ENCODE assay signal across 8 cellular contexts in the genomic region with DNA sequence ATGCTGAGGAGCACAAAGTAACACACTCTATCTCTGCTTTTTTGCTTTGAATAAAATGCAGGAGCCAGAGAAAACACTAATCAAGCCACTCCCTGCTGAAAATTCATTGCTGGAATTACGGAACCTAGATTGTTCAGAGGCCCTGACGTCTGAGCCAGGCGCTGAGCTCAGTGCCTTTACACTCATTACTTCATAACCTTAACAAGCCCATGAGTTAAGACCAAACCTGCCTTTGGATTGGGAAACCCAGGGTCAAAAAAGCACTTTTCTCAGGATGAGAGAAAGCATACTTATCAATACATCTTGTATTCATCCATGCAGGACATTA. TPM values are rescaled to one million over a fixed set of nuclear protein-coding genes. Genes with fewer than 3 reads are reported as not detected.
DNase-seq lines count a peak whose midpoint lies in the region; ATAC-seq and TF ChIP-seq lines count a peak whose summit lies in the region.

No MANE protein-coding gene starts in this region.

- H3K9me3 Mint-ChIP-seq in CD8-positive, alpha-beta memory T cell, result no peaks in the 10 kb centered on the region
- no peaks in the 10 kb centered on the region for H3K9me3 Mint-ChIP-seq in activated naive CD8-positive, alpha-beta T cell treated with anti-CD3 and anti-CD28 coated beads, Interleukin-2, amount 50 U/mL, for 24 hours

- peaks cover 0 to 2% of the 10 kb centered on the region in 2 donors for H3K27me3 Mint-ChIP-seq in CD8-positive, alpha-beta memory T cell
- H3K27me3 Mint-ChIP-seq in activated naive CD8-positive, alpha-beta T cell treated with anti-CD3 and anti-CD28 coated beads, Interleukin-2, amount 50 U/mL, for 24 hours, result peaks cover 2% of the 10 kb centered on the region

- no peak for TF ChIP-seq POLR2A in spleen (IDR thresholded peaks at IDR 0.05)

- WGBS in spleen, 5 donors, result 5 to 14% (median 8%) methylated on average over 3 of the region's 3 CpGs

- H3K4me3 ChIP-seq in CD8-positive, alpha-beta memory T cell (ENCODE audit: low read length), result peak overlapping the region; percentile 99
- H3K4me3 ChIP-seq in iPS-11a (ENCODE audit: low read depth, low read length) (peak overlapping the region; percentile 89), spleen (peak overlapping the region; percentile 52 to 81 (median 64))

- CTCF ChIA-PET in CD8-positive, alpha-beta memory T cell (lab: Charles Lee), result interaction anchor here (0.8 to 1.3 kb wide), 3 partner anchors 25 to 230 kb away, joined by 3 read pairs; no protein-coding TSS in a partner anchor

- intact Hi-C loops in spleen (cut with DNase I; ENCODE audit: low total_unique reads), result loop anchor here (5.0 kb wide), 1 partner anchor 85 kb away; a partner anchor contains a TSS

- H3K4me1 ChIP-seq in CD8-positive, alpha-beta memory T cell (ENCODE audit: insufficient read depth, low read length), result peaks cover 20% of the 10 kb centered on the region
- H3K4me1 ChIP-seq in spleen, result peaks cover 10 to 64% (median 40%) of the 10 kb centered on the region in 6 donors

- peaks cover 27 to 46% (median 39%) of the 10 kb centered on the region in 3 donors for H3K4me1 Mint-ChIP-seq in CD8-positive, alpha-beta memory T cell
- peaks cover 43% of the 10 kb centered on the region for H3K4me1 Mint-ChIP-seq in activated naive CD8-positive, alpha-beta T cell treated with anti-CD3 and anti-CD28 coated beads, Interleukin-2, amount 50 U/mL, for 24 hours

- H3K9me3 ChIP-seq in CD8-positive, alpha-beta memory T cell (ENCODE audit: low read length), result no peaks in the 10 kb centered on the region
- H3K9me3 ChIP-seq in spleen, result no peaks in the 10 kb centered on the region

- TF ChIP-seq CTCF in spleen (IDR thresholded peaks at IDR 0.05 in 8 of 11, conservative IDR thresholded peaks at IDR 0.05 in 3 of 11), result no peak

- H3K27me3 ChIP-seq in CD8-positive, alpha-beta memory T cell (ENCODE audit: insufficient read depth, low read length, poor library complexity, severe bottlenecking), result no peaks in the 10 kb centered on the region
- H3K27me3 ChIP-seq in spleen (replicated peaks in 1 of 7), result no peaks in the 10 kb centered on the region

- no peak for DNase-seq in CD8-positive, alpha-beta memory T cell
- DNase-seq in activated naive CD8-positive, alpha-beta T cell treated with anti-CD3 and anti-CD28 coated beads, Interleukin-2, amount 50 U/mL, for 24 hours, result no peak
- DNase-seq in spleen, result no peak
- DNase-seq in mucosa of gallbladder (ENCODE audit: low spot score), result no peak
- DNase-seq in SIG-M5 (lab: John Stamatoyannopoulos, UW), result no peak

- no peaks in the 10 kb centered on the region for H3K36me3 ChIP-seq in CD8-positive, alpha-beta memory T cell (ENCODE audit: insufficient read depth, low read length)
- no peaks in the 10 kb centered on the region for H3K36me3 ChIP-seq in spleen

- POLR2A ChIA-PET in CD8-positive, alpha-beta memory T cell (lab: Charles Lee), result interaction anchor here (1.0 to 2.1 kb wide), 7 partner anchors 84 to 632 kb away, joined by 3 to 13 read pairs (median 8); a partner anchor contains a TSS

- H3K27ac ChIP-seq in CD8-positive, alpha-beta memory T cell (ENCODE audit: low read depth, low read length), result peak overlapping the region; percentile 97
- peak overlapping the region; percentile 95 to 98 (median 97) for H3K27ac ChIP-seq in spleen

- H3K4me3 Mint-ChIP-seq in CD8-positive, alpha-beta memory T cell, result peak overlapping the region; percentile 93 to 100 (median 99)
- peak overlapping the region; percentile 88 for H3K4me3 Mint-ChIP-seq in activated naive CD8-positive, alpha-beta T cell treated with anti-CD3 and anti-CD28 coated beads, Interleukin-2, amount 50 U/mL, for 24 hours

- peaks cover 0 to 4% (median 0%) of the 10 kb centered on the region in 3 donors for H3K36me3 Mint-ChIP-seq in CD8-positive, alpha-beta memory T cell
- peaks cover 4% of the 10 kb centered on the region for H3K36me3 Mint-ChIP-seq in activated naive CD8-positive, alpha-beta T cell treated with anti-CD3 and anti-CD28 coated beads, Interleukin-2, amount 50 U/mL, for 24 hours (ENCODE audit: low read depth)

- peak; percentile 7 for ATAC-seq in GM19455 (IDR thresholded peaks at IDR 0.05; ENCODE audit: unreplicated experiment)
- peak; percentile 24 for ATAC-seq in HG03571 (IDR thresholded peaks at IDR 0.05; ENCODE audit: unreplicated experiment)
- peak; percentile 22 for ATAC-seq in activated naive CD8-positive, alpha-beta T cell treated with anti-CD3 and anti-CD28 coated beads, Interleukin-2, amount 50 U/mL, for 24 hours

- H3K27ac Mint-ChIP-seq in CD8-positive, alpha-beta memory T cell, result peak overlapping the region; percentile 95 to 100 (median 100)
- H3K27ac Mint-ChIP-seq in activated naive CD8-positive, alpha-beta T cell treated with anti-CD3 and anti-CD28 coated beads, Interleukin-2, amount 50 U/mL, for 24 hours, result peak overlapping the region; percentile 94

RNA-seq across cellular contexts. Expression of a gene that starts 0.8 kb away (rescaled TPM):
- total RNA-seq in CD8-positive, alpha-beta memory T cell, result 10 to 100 TPM; 27.0 to 28.5 TPM
- 16.6 TPM for polyA plus RNA-seq in CD8-positive, alpha-beta memory T cell
- total RNA-seq in spleen, result 10 to 100 TPM; 18.9 to 45.4 (median 31.3) TPM
- 10 to 100 TPM; 32.7 to 57.5 (median 36.3) TPM for polyA plus RNA-seq in spleen
- total RNA-seq in mucosa of gallbladder, result 33.5 TPM
